In the genomic region with DNA sequence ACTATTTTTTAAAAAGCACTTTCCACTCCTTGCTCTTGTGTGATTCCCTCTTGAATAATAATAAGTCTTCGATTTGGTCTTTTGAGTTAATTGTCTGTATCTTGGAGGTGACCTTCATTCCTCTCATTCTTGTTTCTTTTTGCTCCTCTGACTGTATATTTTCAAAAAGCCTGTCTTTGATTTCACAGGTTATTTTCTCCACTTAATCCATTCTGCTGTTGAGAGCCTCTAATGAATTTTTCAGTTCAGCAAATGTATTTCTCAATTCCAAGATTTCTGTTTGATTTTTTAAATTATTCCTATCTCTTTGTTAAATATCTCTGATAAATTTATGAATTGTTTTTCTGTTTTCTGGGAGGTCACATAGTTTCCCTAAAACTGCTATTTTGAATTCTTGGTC, we compare ENCODE assay signal across 24 cellular contexts.
"Had no signal": no experiment of that assay in that cellular context is flagged by ENCODE, and none has a peak within 500 bp of the region (broad histone marks: within the 10 kb centered on the region; RNA-seq: fewer than 3 reads in every experiment).

No MANE protein-coding gene starts in this region.

- H3K27me3 ChIP-seq: spleen, testis, tibial artery had no signal

- H3K4me1 ChIP-seq: left ventricle myocardium inferior, lower lobe of right lung, psoas muscle, spleen, testis, tibial artery had no signal

- H3K36me3 ChIP-seq: left ventricle myocardium inferior, lower lobe of right lung, spleen had no signal

- ATAC-seq: effector memory CD8-positive, alpha-beta T cell; left colon; lower lobe of right lung; naive thymus-derived CD8-positive, alpha-beta T cell; psoas muscle; right cardiac atrium; stimulated activated memory B cell treated with anti-CD40 and anti-IgM and Interleukin-4, amounts not matched to agents 10 μg/mL and 1 μg/mL and 100 μg/mL, for 72 hours; stimulated activated naive CD8-positive, alpha-beta T cell treated with anti-CD3 and anti-CD28 coated beads, Interleukin-15, Interleukin-2, amounts not matched to agents 100 U/mL and 50 U/mL, for 24 hours had no signal

- H3K36me3 Mint-ChIP-seq: type B pancreatic cell had no signal

- H3K4me1 Mint-ChIP-seq: immature natural killer cell; naive thymus-derived CD8-positive, alpha-beta T cell; stimulated activated memory B cell treated with anti-CD40 and anti-IgM and Interleukin-4, amounts not matched to agents 10 μg/mL and 1 μg/mL and 100 μg/mL, for 72 hours had no signal

- H3K9me3 ChIP-seq: testis had no signal

- DNase-seq: cortex of kidney; effector memory CD8-positive, alpha-beta T cell; erythroblast; immature natural killer cell; islet precursor cell; kidney glomerular epithelial cell; left colon; left ventricle myocardium inferior; lower lobe of right lung; naive thymus-derived CD8-positive, alpha-beta T cell; nephron progenitor cell; nucleus accumbens; posterior cingulate gyrus; psoas muscle; right cardiac atrium; spleen; stimulated activated CD4-positive, alpha-beta T cell treated with anti-CD3 and anti-CD28 coated beads, Interleukin-4, amount 100 ng/mL, for 4 hours; stimulated activated naive CD8-positive, alpha-beta T cell treated with anti-CD3 and anti-CD28 coated beads, Interleukin-15, Interleukin-2, amounts not matched to agents 100 U/mL and 50 U/mL, for 24 hours; substantia nigra; testis; tibial artery had no signal

- H3K27ac Mint-ChIP-seq: effector memory CD8-positive, alpha-beta T cell; immature natural killer cell; nephron progenitor cell; stimulated activated memory B cell treated with anti-CD40 and anti-IgM and Interleukin-4, amounts not matched to agents 10 μg/mL and 1 μg/mL and 100 μg/mL, for 72 hours; type B pancreatic cell had no signal

- H3K4me3 Mint-ChIP-seq: effector memory CD8-positive, alpha-beta T cell; immature natural killer cell; naive thymus-derived CD8-positive, alpha-beta T cell; nephron progenitor cell; stimulated activated memory B cell treated with anti-CD40 and anti-IgM and Interleukin-4, amounts not matched to agents 10 μg/mL and 1 μg/mL and 100 μg/mL, for 72 hours; type B pancreatic cell had no signal

- H3K27ac ChIP-seq: left ventricle myocardium inferior, lower lobe of right lung, psoas muscle, skin epidermis, spleen, testis, tibial artery had no signal

- H3K27me3 Mint-ChIP-seq: type B pancreatic cell had no signal

- H3K4me3 ChIP-seq: left ventricle myocardium inferior, lower lobe of right lung, psoas muscle, skin epidermis, spleen, testis, tibial artery had no signal
